14 cellular contexts compared by ENCODE assay signal in the genomic region with DNA sequence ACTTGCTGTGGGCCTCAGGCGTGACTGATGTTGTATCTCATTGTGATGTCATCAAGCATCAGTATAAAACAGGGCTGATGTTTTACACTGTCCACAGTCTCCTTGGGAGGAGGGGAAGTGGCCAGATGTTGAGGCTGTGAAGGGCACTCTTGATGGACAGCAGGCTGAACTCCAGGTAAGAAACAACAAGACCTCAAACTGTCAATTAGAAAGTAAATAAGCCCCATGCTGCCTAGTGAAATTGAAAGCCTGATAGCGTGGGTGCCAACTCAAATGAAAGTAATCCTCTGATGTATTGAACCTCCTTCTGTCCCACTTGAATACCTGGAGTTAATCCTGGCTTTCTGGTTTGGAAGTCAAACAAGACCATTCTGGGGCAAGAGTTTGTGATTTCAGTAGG. TPM values are rescaled to one million over a fixed set of nuclear protein-coding genes. Genes with fewer than 3 reads are reported as not detected.
"Had no signal": no experiment of that assay in that cellular context is flagged by ENCODE, and none has a peak within 500 bp of the region (broad histone marks: within the 10 kb centered on the region; RNA-seq: fewer than 3 reads in every experiment).

No MANE protein-coding gene starts in this region.

- DNase-seq: activated CD4-positive, alpha-beta T cell treated with anti-CD3 and anti-CD28 coated beads, Interleukin-2, amount 10 ng/mL, durations not matched to agents 7 days and 5 days; activated gamma-delta T cell treated with Interleukin-2 at 50 U/mL for 16 hours; activated naive CD8-positive, alpha-beta T cell treated with anti-CD3 and anti-CD28 coated beads, Interleukin-2, amount 10 ng/mL, durations not matched to agents 7 days and 5 days; anterior cingulate cortex; nephron progenitor cell; psoas muscle; right lobe of liver; thyroid gland had no signal

- H3K4me1 Mint-ChIP-seq: activated naive CD8-positive, alpha-beta T cell treated with anti-CD3 and anti-CD28 coated beads, Interleukin-2, amount 10 ng/mL, durations not matched to agents 7 days and 5 days; stimulated activated effector memory CD8-positive, alpha-beta T cell treated with anti-CD3 and anti-CD28 coated beads, Interleukin-12 subunit alpha, Interleukin-12 subunit beta, amount 100 ng/mL, for 72 hours had no signal

- H3K9me3 ChIP-seq: psoas muscle, right lobe of liver, thyroid gland had no signal

- H3K27ac Mint-ChIP-seq: activated CD4-positive, alpha-beta T cell treated with anti-CD3 and anti-CD28 coated beads, Interleukin-2, amount 10 ng/mL, durations not matched to agents 7 days and 5 days; activated naive CD8-positive, alpha-beta T cell treated with anti-CD3 and anti-CD28 coated beads, Interleukin-2, amount 10 ng/mL, durations not matched to agents 7 days and 5 days; nephron progenitor cell; WTC11 had no signal

- ATAC-seq: psoas muscle; right lobe of liver; stimulated activated effector memory CD8-positive, alpha-beta T cell treated with anti-CD3 and anti-CD28 coated beads, Interleukin-12 subunit alpha, Interleukin-12 subunit beta, amount 100 ng/mL, for 72 hours; WTC11 had no signal

- H3K27me3 Mint-ChIP-seq: activated naive CD8-positive, alpha-beta T cell treated with anti-CD3 and anti-CD28 coated beads, Interleukin-2, amount 10 ng/mL, durations not matched to agents 7 days and 5 days had no signal

- H3K4me3 Mint-ChIP-seq: activated CD4-positive, alpha-beta T cell treated with anti-CD3 and anti-CD28 coated beads, Interleukin-2, amount 10 ng/mL, durations not matched to agents 7 days and 5 days; activated naive CD8-positive, alpha-beta T cell treated with anti-CD3 and anti-CD28 coated beads, Interleukin-2, amount 10 ng/mL, durations not matched to agents 7 days and 5 days; nephron progenitor cell; stimulated activated effector memory CD8-positive, alpha-beta T cell treated with anti-CD3 and anti-CD28 coated beads, Interleukin-12 subunit alpha, Interleukin-12 subunit beta, amount 100 ng/mL, for 72 hours; WTC11 had no signal

- H3K36me3 Mint-ChIP-seq: activated naive CD8-positive, alpha-beta T cell treated with anti-CD3 and anti-CD28 coated beads, Interleukin-2, amount 10 ng/mL, durations not matched to agents 7 days and 5 days; stimulated activated effector memory CD8-positive, alpha-beta T cell treated with anti-CD3 and anti-CD28 coated beads, Interleukin-12 subunit alpha, Interleukin-12 subunit beta, amount 100 ng/mL, for 72 hours; WTC11 had no signal

- FAIRE-seq: urothelium cell line had no signal

RNA-seq across cellular contexts. Expression of a gene that starts 19.7 kb away (rescaled TPM):
- total RNA-seq: chondrocyte, mesenteric fat pad, osteoblast, psoas muscle, right lobe of liver had no signal
- polyA plus RNA-seq: psoas muscle had no signal
